Comparison of ENCODE assay signal across 22 cellular contexts in genomic region chr1:167695756-167696561, GRCh38. TPM values are rescaled to one million over a fixed set of nuclear protein-coding genes. Genes with fewer than 3 reads are reported as not detected.
DNase-seq lines count a peak whose midpoint lies in the region; ATAC-seq and TF ChIP-seq lines count a peak whose summit lies in the region.
"Had no signal": no experiment of that assay in that cellular context is flagged by ENCODE, and none has a peak within 500 bp of the region (broad histone marks: within the 10 kb centered on the region; RNA-seq: fewer than 3 reads in every experiment).

No MANE protein-coding gene starts in this region.

- DNase-seq in stimulated activated naive CD8-positive, alpha-beta T cell treated with anti-CD3 and anti-CD28 coated beads, Interleukin-15, amount 100 ng/mL, for 72 hours: no peak
- DNase-seq in activated B cell treated with CpG ODN at 0.5 μM for 24 hours: no peak
- DNase-seq in trophoblast cell: peak; percentile 89 to 95
- DNase-seq in stimulated activated CD4-positive, alpha-beta T cell treated with anti-CD3 and anti-CD28 coated beads, Interleukin-15, amount 100 ng/mL, for 24 hours: no peak
- DNase-seq in central memory CD4-positive, alpha-beta T cell: no peak
- DNase-seq: C1 segment of cervical spinal cord; CD8-positive, alpha-beta memory T cell; DMS 273 treated with DMSO at 0.1 percent for 48 hours; DMS79; IMR-90; KG1; MM.1S; NCI-H2029; NCI-H446; NCI-H524 treated with DMSO at 0.1 percent for 48 hours; NCI-H774; SIG-M5 had no signal

- no peaks in the 10 kb centered on the region for H3K27me3 Mint-ChIP-seq in stimulated activated naive CD8-positive, alpha-beta T cell treated with anti-CD3 and anti-CD28 coated beads, Interleukin-15, Interleukin-2, amounts not matched to agents 100 ng/mL and 50 ng/mL, for 24 hours
- H3K27me3 Mint-ChIP-seq in stimulated activated naive CD8-positive, alpha-beta T cell treated with anti-CD3 and anti-CD28 coated beads, Interleukin-15, amount 100 ng/mL, for 72 hours: no peaks in the 10 kb centered on the region
- H3K27me3 Mint-ChIP-seq in activated B cell treated with CpG ODN at 0.5 μM for 24 hours: no peaks in the 10 kb centered on the region
- H3K27me3 Mint-ChIP-seq: CD8-positive, alpha-beta memory T cell had no signal

- H3K4me3 ChIP-seq in trophoblast cell (ENCODE audit: low read depth, low read length): no peak overlapping the region
- H3K4me3 ChIP-seq: GM23338, HAP-1, SK-N-MC had no signal

- H2AK5ac ChIP-seq in trophoblast cell (ENCODE audit: low read length): no peak overlapping the region

- H3K4me2 ChIP-seq in trophoblast cell (ENCODE audit: low read length): no peak overlapping the region
- H3K4me2 ChIP-seq: GM23338 had no signal

- H2BK120ac ChIP-seq in trophoblast cell (ENCODE audit: insufficient read depth, low read length, poor library complexity): peak overlapping the region; percentile 20

- no peaks in the 10 kb centered on the region for H3K9me3 Mint-ChIP-seq in stimulated activated naive CD8-positive, alpha-beta T cell treated with anti-CD3 and anti-CD28 coated beads, Interleukin-15, Interleukin-2, amounts not matched to agents 100 ng/mL and 50 ng/mL, for 24 hours
- no peaks in the 10 kb centered on the region for H3K9me3 Mint-ChIP-seq in stimulated activated naive CD8-positive, alpha-beta T cell treated with anti-CD3 and anti-CD28 coated beads, Interleukin-15, amount 100 ng/mL, for 72 hours
- no peaks in the 10 kb centered on the region for H3K9me3 Mint-ChIP-seq in activated B cell treated with CpG ODN at 0.5 μM for 24 hours
- H3K9me3 Mint-ChIP-seq: CD8-positive, alpha-beta memory T cell; GM23338 had no signal

- peaks cover 12% of the 10 kb centered on the region for H3K79me1 ChIP-seq in trophoblast cell (ENCODE audit: low read length)

- no peaks in the 10 kb centered on the region for H3K79me2 ChIP-seq in trophoblast cell (ENCODE audit: control insufficient read depth, insufficient read depth, low read length, poor library complexity)

- no peaks in the 10 kb centered on the region for H3K9me3 ChIP-seq in trophoblast cell (ENCODE audit: insufficient read depth, low read depth, low read length)
- H3K9me3 ChIP-seq: HAP-1 had no signal

- no peak overlapping the region for H4K12ac ChIP-seq in trophoblast cell (ENCODE audit: low read depth, low read length)

- no peak overlapping the region for H3K4me3 Mint-ChIP-seq in stimulated activated naive CD8-positive, alpha-beta T cell treated with anti-CD3 and anti-CD28 coated beads, Interleukin-15, Interleukin-2, amounts not matched to agents 100 ng/mL and 50 ng/mL, for 24 hours
- no peak overlapping the region for H3K4me3 Mint-ChIP-seq in stimulated activated naive CD8-positive, alpha-beta T cell treated with anti-CD3 and anti-CD28 coated beads, Interleukin-15, amount 100 ng/mL, for 72 hours
- no peak overlapping the region for H3K4me3 Mint-ChIP-seq in activated B cell treated with CpG ODN at 0.5 μM for 24 hours
- H3K4me3 Mint-ChIP-seq: CD8-positive, alpha-beta memory T cell; GM23338 had no signal

- H3K4me1 Mint-ChIP-seq in stimulated activated naive CD8-positive, alpha-beta T cell treated with anti-CD3 and anti-CD28 coated beads, Interleukin-15, Interleukin-2, amounts not matched to agents 100 ng/mL and 50 ng/mL, for 24 hours (ENCODE audit: low read depth): no peaks in the 10 kb centered on the region
- no peaks in the 10 kb centered on the region for H3K4me1 Mint-ChIP-seq in stimulated activated naive CD8-positive, alpha-beta T cell treated with anti-CD3 and anti-CD28 coated beads, Interleukin-15, amount 100 ng/mL, for 72 hours
- peaks cover 22% of the 10 kb centered on the region for H3K4me1 Mint-ChIP-seq in activated B cell treated with CpG ODN at 0.5 μM for 24 hours

- H3K4me1 ChIP-seq in trophoblast cell (ENCODE audit: control insufficient read depth in 1 of 2, insufficient read depth in 2 of 2, low read length in 2 of 2): peaks cover 23 to 25% of the 10 kb centered on the region in 2 experiments
- H3K4me1 ChIP-seq: HAP-1 had no signal

- peak overlapping the region; percentile 7 for H2BK12ac ChIP-seq in trophoblast cell (ENCODE audit: low read length)

- H3K36me3 ChIP-seq in trophoblast cell (ENCODE audit: control insufficient read depth in 1 of 2, insufficient read depth in 2 of 2, low read length in 2 of 2): no peaks in the 10 kb centered on the region
- H3K36me3 ChIP-seq: HAP-1 had no signal

- H4K91ac ChIP-seq in trophoblast cell (ENCODE audit: low read depth, low read length): peak overlapping the region; percentile 38

- H3K36me3 Mint-ChIP-seq in stimulated activated naive CD8-positive, alpha-beta T cell treated with anti-CD3 and anti-CD28 coated beads, Interleukin-15, Interleukin-2, amounts not matched to agents 100 ng/mL and 50 ng/mL, for 24 hours (ENCODE audit: low read depth): peaks cover 59% of the 10 kb centered on the region
- H3K36me3 Mint-ChIP-seq in activated B cell treated with CpG ODN at 0.5 μM for 24 hours (ENCODE audit: low read depth): peaks cover 95% of the 10 kb centered on the region

- TF ChIP-seq CTCF in activated B cell treated with CpG ODN at 0.5 μM for 24 hours (IDR thresholded peaks at IDR 0.05): no peak

- H3K4ac ChIP-seq in trophoblast cell (ENCODE audit: low read depth, low read length): no peak overlapping the region

- H3K18ac ChIP-seq in trophoblast cell (ENCODE audit: low read length): peak overlapping the region; percentile 15

- H3K27ac Mint-ChIP-seq in stimulated activated naive CD8-positive, alpha-beta T cell treated with anti-CD3 and anti-CD28 coated beads, Interleukin-15, Interleukin-2, amounts not matched to agents 100 ng/mL and 50 ng/mL, for 24 hours: peak overlapping the region; percentile 8
- H3K27ac Mint-ChIP-seq in stimulated activated naive CD8-positive, alpha-beta T cell treated with anti-CD3 and anti-CD28 coated beads, Interleukin-15, amount 100 ng/mL, for 72 hours: peak overlapping the region in 1 of 2 donors; percentile 67
- H3K27ac Mint-ChIP-seq in activated B cell treated with CpG ODN at 0.5 μM for 24 hours: peak overlapping the region; percentile 61
- H3K27ac Mint-ChIP-seq: GM23338 had no signal

- CTCF ChIA-PET in activated B cell treated with CpG ODN at 0.5 μM for 24 hours (lab: Charles Lee): interaction anchor here (3.1 kb wide), 1 partner anchor 96 kb away, joined by 13 read pairs; no protein-coding TSS in a partner anchor

- no CpG with 5 or more reads among the region's 7 CpGs for WGBS in trophoblast cell (ENCODE audit: extremely low coverage, insufficient coverage, insufficient read length)

- peak overlapping the region; percentile 71 for H3K14ac ChIP-seq in trophoblast cell (ENCODE audit: low read length)

- ATAC-seq in stimulated activated naive CD8-positive, alpha-beta T cell treated with anti-CD3 and anti-CD28 coated beads, Interleukin-15, amount 100 ng/mL, for 72 hours: no peak
- ATAC-seq in activated B cell treated with CpG ODN at 0.5 μM for 24 hours (ENCODE audit: low read depth): no peak
- no peak for ATAC-seq in GM18868 (IDR thresholded peaks at IDR 0.05; ENCODE audit: unreplicated experiment)
- ATAC-seq: GM23338 had no signal

- POLR2A ChIA-PET in activated B cell treated with CpG ODN at 0.5 μM for 24 hours (lab: Charles Lee): interaction anchor here (1.4 kb wide), 1 partner anchor 11 kb away, joined by 3 read pairs; no protein-coding TSS in a partner anchor

- H2BK5ac ChIP-seq in trophoblast cell (ENCODE audit: low read depth, low read length, poor library complexity): peak overlapping the region; percentile 31

- H3K27me3 ChIP-seq in trophoblast cell (ENCODE audit: insufficient read depth, low read length): no peaks in the 10 kb centered on the region

- H2AFZ ChIP-seq in trophoblast cell (ENCODE audit: insufficient read depth, low read length, poor library complexity): no peak overlapping the region
- H2AFZ ChIP-seq: GM23338 had no signal

- intact Hi-C loops in activated B cell treated with CpG ODN at 0.5 μM for 24 hours (cut with micrococcal nuclease): no loop called here

- H3K27ac ChIP-seq in trophoblast cell (ENCODE audit: low read depth, low read length): peak overlapping the region; percentile 70
- H3K27ac ChIP-seq: SK-N-MC had no signal

- no peak overlapping the region for H3K23ac ChIP-seq in trophoblast cell (ENCODE audit: low read length)

- H3K9ac ChIP-seq in trophoblast cell (ENCODE audit: low read length): no peak overlapping the region

- H4K8ac ChIP-seq in trophoblast cell (ENCODE audit: low read depth, low read length): peak overlapping the region; percentile 45

RNA-seq across cellular contexts. Expression of gene MPZL1, which starts 25.8 kb away (rescaled TPM):
- total RNA-seq in activated B cell treated with CpG ODN at 0.5 μM for 24 hours: 27.2 and 27.4 TPM in 2 replicates
- 335 and 346 TPM in 2 replicates for polyA plus RNA-seq in trophoblast cell (2013)

Comparison
In these comparisons a context has a peak if more than half of its experiments do, and no peak if none do; other contexts are left out.
1. DNase-seq: peak in trophoblast cell (2 of 2); none in stimulated activated naive CD8-positive, alpha-beta T cell treated with anti-CD3 and anti-CD28 coated beads, Interleukin-15, amount 100 ng/mL, for 72 hours (0 of 2), activated B cell treated with CpG ODN at 0.5 μM for 24 hours (single experiment), stimulated activated CD4-positive, alpha-beta T cell treated with anti-CD3 and anti-CD28 coated beads, Interleukin-15, amount 100 ng/mL, for 24 hours (single experiment) and central memory CD4-positive, alpha-beta T cell (single experiment).